ENCODE assay signal across 8 cellular contexts in genomic region chr19:51417107-51417806, GRCh38. TPM values are rescaled to one million over a fixed set of nuclear protein-coding genes. Genes with fewer than 3 reads are reported as not detected.
DNase-seq lines count a peak whose midpoint lies in the region; ATAC-seq and TF ChIP-seq lines count a peak whose summit lies in the region.

TSS of gene SIGLEC10 (minus strand) at chr19:51417642. CDS start at chr19:51417581, 61 bp downstream.

- no peak within 1 kb of the TSS for H3K9ac ChIP-seq in rectal smooth muscle tissue (ENCODE audit: low read length)
- H3K9ac ChIP-seq in GM23248: no peak within 1 kb of the TSS

- H3K27ac ChIP-seq in rectal smooth muscle tissue (ENCODE audit: low read depth, low read length) (no peak within 1 kb of the TSS), GM23248 (no peak within 1 kb of the TSS), RWPE1 (no peak within 1 kb of the TSS)

- H3K4me3 ChIP-seq in rectal smooth muscle tissue (ENCODE audit: low read length): peak within 1 kb of the TSS; percentile 44
- H3K4me3 ChIP-seq in GM23248: no peak within 1 kb of the TSS

- in situ Hi-C loops in GM23248 (cut with MboI): no loop called here

- WGBS in GM23248 (ENCODE audit: low coverage in 1 of 2, low lambda C conversion rate in 2 of 2, missing lambda C conversion rate in 2 of 2), 2 experiments: 60 to 61% methylated on average over 20 to 21 of the region's 21 CpGs

- H3K4me1 ChIP-seq in rectal smooth muscle tissue (ENCODE audit: control insufficient read depth, insufficient read depth, low read length): no peaks in the 10 kb centered on the region
- H3K4me1 ChIP-seq in GM23248 (ENCODE audit: insufficient read depth): no peaks in the 10 kb centered on the region

- no peaks in the 10 kb centered on the region for H3K9me2 ChIP-seq in GM23248 (ENCODE audit: insufficient read depth)

- no peak within 1 kb of the TSS for H2AFZ ChIP-seq in GM23248

- H4K20me1 ChIP-seq in GM23248 (ENCODE audit: insufficient read depth): no peaks in the 10 kb centered on the region

- H3K27me3 ChIP-seq in rectal smooth muscle tissue (ENCODE audit: control insufficient read depth, insufficient read depth, low read length) (peaks cover 3% of the 10 kb centered on the region), GM23248 (replicated peaks; ENCODE audit: insufficient read depth) (no peaks in the 10 kb centered on the region)

- POLR2A ChIA-PET in RWPE1 (lab: Yijun Ruan, JAX; ENCODE audit: low non-redundant PET): no interaction called here

- H3K9me3 ChIP-seq in GM23248 (ENCODE audit: low read depth): no peaks in the 10 kb centered on the region

- H3K4me2 ChIP-seq in GM23248 (ENCODE audit: unreplicated experiment): no peak within 1 kb of the TSS

- CTCF ChIA-PET in RWPE1 (lab: Yijun Ruan, JAX): interaction anchor here (0.6 to 1.7 kb wide), 2 partner anchors 56 to 121 kb away, joined by 3 to 5 read pairs; no protein-coding TSS in a partner anchor

- H3K79me2 ChIP-seq in GM23248 (ENCODE audit: insufficient read depth): no peaks in the 10 kb centered on the region

- TF ChIP-seq CTCF in RWPE1 (conservative IDR thresholded peaks at IDR 0.05; ENCODE audit: low read depth): no peak

- DNase-seq in Ammon's horn (ENCODE audit: low spot score) (peak; percentile 75), GM23248 (no peak), RWPE1 (ENCODE audit: low spot score) (no peak), NK-92 (lab: John Stamatoyannopoulos, UW; ENCODE audit: unreplicated experiment) (no peak)
- peak; percentile 73 to 76 for DNase-seq in activated T-cell treated with anti-CD3 and anti-CD28 coated beads, Interleukin-2, amount 50 U/mL, for 48 hours

- peak; percentile 63 for TF ChIP-seq POLR2A in GM19099 (IDR thresholded peaks at IDR 0.05; ENCODE audit: extremely low read depth, insufficient read length, low read depth)

- no peaks in the 10 kb centered on the region for H3F3A ChIP-seq in GM23248 (ENCODE audit: insufficient read depth)

- H3K36me3 ChIP-seq in rectal smooth muscle tissue (ENCODE audit: control insufficient read depth, insufficient read depth, low read length) (no peaks in the 10 kb centered on the region), GM23248 (ENCODE audit: low read depth) (no peaks in the 10 kb centered on the region)

- peak; percentile 83 for ATAC-seq in HG03571 (IDR thresholded peaks at IDR 0.05; ENCODE audit: unreplicated experiment)

RNA-seq across cellular contexts. Expression of gene SIGLEC10, which starts in this region (rescaled TPM):
- total RNA-seq in GM23248 (2014; rRNA removed; shearing (Covaris generic)): not detected in 2 replicates
- not detected in 2 replicates for polyA plus RNA-seq in GM23248 (2016; fragmentation: Nextera tagmentation; extraction: Ambion mirVana)

Comparison
In these comparisons a context has a peak if more than half of its experiments do, and no peak if none do; other contexts are left out.
1. DNase-seq: peak in Ammon's horn (single experiment) and activated T-cell treated with anti-CD3 and anti-CD28 coated beads, Interleukin-2, amount 50 U/mL, for 48 hours (2 of 2); none in GM23248 (single experiment), RWPE1 (single experiment) and NK-92 (single experiment).